8 cellular contexts compared by ENCODE assay signal in genomic region chr18:48896875-48897511, GRCh38. TPM values are rescaled to one million over a fixed set of nuclear protein-coding genes. Genes with fewer than 3 reads are reported as not detected.
DNase-seq lines count a peak whose midpoint lies in the region; ATAC-seq and TF ChIP-seq lines count a peak whose summit lies in the region.

No MANE protein-coding gene starts in this region.

- H3K9me3 Mint-ChIP-seq in GM23338 = no peaks in the 10 kb centered on the region
- H3K9me3 Mint-ChIP-seq in endodermal cell = peaks cover 7% of the 10 kb centered on the region
- no peaks in the 10 kb centered on the region for H3K9me3 Mint-ChIP-seq in natural killer cell

- H3F3A ChIP-seq in GM23338 (replicated peaks; ENCODE audit: low read depth) (no peaks in the 10 kb centered on the region), PC-9 (ENCODE audit: insufficient read depth, low read depth) (peaks cover 24% of the 10 kb centered on the region)

- H3K36me3 ChIP-seq in GM23338 (ENCODE audit: insufficient read depth) (no peaks in the 10 kb centered on the region), PC-9 (ENCODE audit: low read depth) (no peaks in the 10 kb centered on the region), endodermal cell (ENCODE audit: control insufficient read depth, insufficient read depth, low read length) (no peaks in the 10 kb centered on the region), esophagus muscularis mucosa (no peaks in the 10 kb centered on the region)

- no peak overlapping the region for H3K27ac ChIP-seq in GM23338 (ENCODE audit: low read depth)
- H3K27ac ChIP-seq in PC-9 = peak overlapping the region; percentile 15
- no peak overlapping the region for H3K27ac ChIP-seq in endodermal cell (ENCODE audit: low read depth, low read length)
- H3K27ac ChIP-seq in esophagus muscularis mucosa (replicated peaks in 1 of 4) = no peak overlapping the region

- H2AFZ ChIP-seq in GM23338 = peak overlapping the region; percentile 80; the same call in 1 of the 2 replicates
- H2AFZ ChIP-seq in PC-9 = no peak overlapping the region

- no peaks in the 10 kb centered on the region for H4K20me1 ChIP-seq in GM23338 (replicated peaks; ENCODE audit: insufficient read depth)
- no peaks in the 10 kb centered on the region for H4K20me1 ChIP-seq in PC-9 (ENCODE audit: insufficient read depth)

- CTCF ChIA-PET in PC-9 (lab: Charles Lee) = interaction anchor here (0.7 kb wide), 1 partner anchor 341 kb away, joined by 3 read pairs; no protein-coding TSS in a partner anchor

- H3K4me1 Mint-ChIP-seq in GM23338 (peaks cover 5% of the 10 kb centered on the region; the same call in 2 of the 3 replicates), endodermal cell (peaks cover 2% of the 10 kb centered on the region), natural killer cell (peaks cover 34 to 42% of the 10 kb centered on the region in 2 donors)

- no peaks in the 10 kb centered on the region for H3K36me3 Mint-ChIP-seq in GM23338 (ENCODE audit: low read depth)
- peaks cover 3% of the 10 kb centered on the region for H3K36me3 Mint-ChIP-seq in endodermal cell (ENCODE audit: low read depth)
- no peaks in the 10 kb centered on the region for H3K36me3 Mint-ChIP-seq in natural killer cell

- no peaks in the 10 kb centered on the region for H3K9me2 ChIP-seq in GM23338 (ENCODE audit: insufficient read depth)
- no peaks in the 10 kb centered on the region for H3K9me2 ChIP-seq in PC-9 (ENCODE audit: insufficient read depth)

- peak; percentile 90 for DNase-seq in GDM1 (lab: John Stamatoyannopoulos, UW)
- DNase-seq in GM23338 (ENCODE audit: low spot score) = peak; percentile 70
- DNase-seq in PC-9 = peak; percentile 85 to 93
- peak; percentile 91 for DNase-seq in endodermal cell
- peak; percentile 39 for DNase-seq in natural killer cell
- no peak for DNase-seq in GM19238 (ENCODE audit: insufficient read length, low spot score)
- DNase-seq in esophagus muscularis mucosa (ENCODE audit: extremely low spot score) = no peak
- DNase-seq in NCI-H1694 (lab: John Stamatoyannopoulos, UW) = no peak

- ATAC-seq in GM23338 (peak; percentile 89), natural killer cell (peak; percentile 89 to 90 (median 89))

- H3K4me3 ChIP-seq in GM23338 (no peak overlapping the region), PC-9 (no peak overlapping the region), endodermal cell (ENCODE audit: low read length) (no peak overlapping the region), esophagus muscularis mucosa (no peak overlapping the region)

- intact Hi-C loops in PC-9 (cut with micrococcal nuclease; ENCODE audit: unreplicated experiment) = loop anchor here (2.0 kb wide), 1 partner anchor 18 kb away; no protein-coding TSS in a partner anchor
- intact Hi-C loops in natural killer cell (cut with micrococcal nuclease) = no loop called here
- intact Hi-C loops in esophagus muscularis mucosa (cut with DNase I) = no loop called here

- no peak overlapping the region; the same call in 2 of the 3 replicates for H3K4me3 Mint-ChIP-seq in GM23338
- H3K4me3 Mint-ChIP-seq in endodermal cell = no peak overlapping the region
- no peak overlapping the region for H3K4me3 Mint-ChIP-seq in natural killer cell

- TF ChIP-seq POLR2A in esophagus muscularis mucosa (IDR thresholded peaks at IDR 0.05; ENCODE audit: low read depth) = no peak

- WGBS in endodermal cell (ENCODE audit: insufficient coverage in 1 of 2, insufficient read length in 1 of 2), 2 experiments = 87 to 90% methylated on average over 2 to 9 of the region's 9 CpGs
- 68% methylated on average over 9 of the region's 9 CpGs for WGBS in esophagus muscularis mucosa

- H3K4me1 ChIP-seq in GM23338 (ENCODE audit: insufficient read depth) = no peaks in the 10 kb centered on the region
- peaks cover 30% of the 10 kb centered on the region for H3K4me1 ChIP-seq in PC-9 (replicated peaks; ENCODE audit: insufficient read depth)
- H3K4me1 ChIP-seq in endodermal cell (ENCODE audit: control insufficient read depth, insufficient read depth, low read length) = no peaks in the 10 kb centered on the region
- peaks cover 6 to 24% (median 15%) of the 10 kb centered on the region in 4 donors for H3K4me1 ChIP-seq in esophagus muscularis mucosa

- TF ChIP-seq CTCF in GM23338 (conservative IDR thresholded peaks at IDR 0.05; ENCODE audit: low read depth in 2 of 2) = peak; percentile 54 to 75
- TF ChIP-seq CTCF in PC-9 (conservative IDR thresholded peaks at IDR 0.05) = no peak; the same call in 1 of the 2 replicates
- TF ChIP-seq CTCF in endodermal cell (conservative IDR thresholded peaks at IDR 0.05) = peak; percentile 87
- TF ChIP-seq CTCF in natural killer cell (IDR thresholded peaks at IDR 0.05) = no peak
- TF ChIP-seq CTCF in esophagus muscularis mucosa (IDR thresholded peaks at IDR 0.05) = no peak

- H3K9me3 ChIP-seq in PC-9 (ENCODE audit: insufficient read depth, low read depth) (peaks cover 7% of the 10 kb centered on the region), endodermal cell (ENCODE audit: control insufficient read depth, low read length) (peaks cover 7% of the 10 kb centered on the region), esophagus muscularis mucosa (no peaks in the 10 kb centered on the region)

- H3K27me3 Mint-ChIP-seq in GM23338 (ENCODE audit: insufficient read depth, low read depth, poor library complexity) = no peaks in the 10 kb centered on the region
- H3K27me3 Mint-ChIP-seq in endodermal cell (ENCODE audit: insufficient read depth) = peaks cover 1% of the 10 kb centered on the region
- peaks cover 0 to 3% of the 10 kb centered on the region in 2 donors for H3K27me3 Mint-ChIP-seq in natural killer cell (ENCODE audit: low read depth in 2 of 2)

- H3K79me2 ChIP-seq in GM23338 (replicated peaks; ENCODE audit: insufficient read depth) (no peaks in the 10 kb centered on the region), PC-9 (ENCODE audit: low read depth) (no peaks in the 10 kb centered on the region)

- no peak for TF ChIP-seq EP300 in esophagus muscularis mucosa (IDR thresholded peaks at IDR 0.05)

- no TSS peak for BruUV-seq in PC-9 (replicated peaks; lab: Mats Ljungman, UMichigan)

- H3K27ac Mint-ChIP-seq in GM23338 (peak overlapping the region; percentile 40; the same call in 1 of the 2 replicates), endodermal cell (peak overlapping the region; percentile 35), natural killer cell (peak overlapping the region; percentile 67 to 82)

- H3K27me3 ChIP-seq in GM23338 (ENCODE audit: insufficient read depth) (no peaks in the 10 kb centered on the region), PC-9 (ENCODE audit: insufficient read depth, low read depth) (no peaks in the 10 kb centered on the region), endodermal cell (ENCODE audit: control insufficient read depth, insufficient read depth, low read length, poor library complexity, severe bottlenecking) (no peaks in the 10 kb centered on the region), esophagus muscularis mucosa (no peaks in the 10 kb centered on the region)

- H3K4me2 ChIP-seq in GM23338 (no peak overlapping the region), PC-9 (peak overlapping the region; percentile 46)

- H3K9ac ChIP-seq in endodermal cell (ENCODE audit: extremely low read depth, low read length, poor library complexity, severe bottlenecking) = no peak overlapping the region

- POLR2A ChIA-PET in PC-9 (lab: Charles Lee; ENCODE audit: unreplicated experiment) = no interaction called here

TF ChIP-seq in GM23338, 12 proteins besides CTCF, POLR2A, EP300 and RAD21:
- TF ChIP-seq, protein P1, sequence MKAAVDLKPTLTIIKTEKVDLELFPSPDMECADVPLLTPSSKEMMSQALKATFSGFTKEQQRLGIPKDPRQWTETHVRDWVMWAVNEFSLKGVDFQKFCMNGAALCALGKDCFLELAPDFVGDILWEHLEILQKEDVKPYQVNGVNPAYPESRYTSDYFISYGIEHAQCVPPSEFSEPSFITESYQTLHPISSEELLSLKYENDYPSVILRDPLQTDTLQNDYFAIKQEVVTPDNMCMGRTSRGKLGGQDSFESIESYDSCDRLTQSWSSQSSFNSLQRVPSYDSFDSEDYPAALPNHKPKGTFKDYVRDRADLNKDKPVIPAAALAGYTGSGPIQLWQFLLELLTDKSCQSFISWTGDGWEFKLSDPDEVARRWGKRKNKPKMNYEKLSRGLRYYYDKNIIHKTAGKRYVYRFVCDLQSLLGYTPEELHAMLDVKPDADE (IDR thresholded peaks at IDR 0.05) = no peak
TF ChIP-seq in GM23338: peak in this region for 0.

RNA-seq across cellular contexts. Expression of gene SMAD7, which starts 53.8 kb away (rescaled TPM):
- total RNA-seq in GM23338 (2014; rRNA removed; shearing (Covaris generic)) = 28.8 and 29.8 TPM in 2 replicates
- 11.8 and 12.0 TPM in 2 replicates for polyA plus RNA-seq in GM23338 (2016; fragmentation: Nextera tagmentation; extraction: Ambion mirVana)
- total RNA-seq in PC-9 (2021) (5.0 and 5.8 TPM in 2 replicates), endodermal cell (10 to 100 TPM; 52.4 to 67.4 TPM), natural killer cell (100 to 1,000 TPM; 127 to 204 (median 182) TPM), esophagus muscularis mucosa (10 to 100 TPM; 22.5 to 54.9 (median 40.0) TPM)
- 16.5 TPM for polyA plus RNA-seq in endodermal cell (2013, experiment 1 of 2)
- polyA plus RNA-seq in endodermal cell (2013, experiment 2 of 2) = 16.2 TPM

Comparison
In these comparisons a context has a peak if more than half of its experiments do, and no peak if none do; other contexts are left out.
1. DNase-seq: peak in GDM1 (single experiment), GM23338 (single experiment), PC-9 (2 of 2), endodermal cell (single experiment) and natural killer cell (single experiment); none in GM19238 (single experiment), esophagus muscularis mucosa (single experiment) and NCI-H1694 (single experiment).
2. CTCF ChIP-seq: peak in GM23338 (2 of 2) and endodermal cell (single experiment); none in PC-9 (single experiment), natural killer cell (single experiment) and esophagus muscularis mucosa (0 of 3).
3. Peak in every context shown above with its lines, with median percentiles within 50 percentile points of each other: H3K27ac Mint-ChIP-seq.